8 cellular contexts compared by ENCODE assay signal in genomic region chr12:84911331-84912190, GRCh38. TPM values are rescaled to one million over a fixed set of nuclear protein-coding genes. Genes with fewer than 3 reads are reported as not detected.
DNase-seq lines count a peak whose midpoint lies in the region; ATAC-seq, FAIRE-seq and TF ChIP-seq lines count a peak whose summit lies in the region.

No MANE protein-coding gene starts in this region.

- H3K9me3 ChIP-seq in GM23248 (ENCODE audit: low read depth) (no peaks in the 10 kb centered on the region), GM12878 (replicated peaks; ENCODE audit: control insufficient read depth, insufficient read depth, low read length) (no peaks in the 10 kb centered on the region; the same call in 2 of the 3 replicates)

- DNase-seq in ACHN (peak; percentile 95), GM23248 (peak; percentile 93), NCI-H526 treated with DMSO at 0.1 percent for 48 hours (lab: John Stamatoyannopoulos, UW) (peak; percentile 73), GM12878 (ENCODE audit: low read depth, low spot score) (no peak), hippocampal formation (lab: John Stamatoyannopoulos, UW) (peak; percentile 66 to 71), renal cortical epithelial cell (ENCODE audit: low read depth) (peak; percentile 24), NCI-H2029 treated with DMSO at 0.1 percent for 48 hours (lab: John Stamatoyannopoulos, UW) (no peak)

- H3K9me2 ChIP-seq in GM23248 (ENCODE audit: insufficient read depth) = no peaks in the 10 kb centered on the region

- TF ChIP-seq EP300 in GM12878 (IDR thresholded peaks at IDR 0.05; ENCODE audit: borderline replicate concordance in 1 of 2, control insufficient read depth in 1 of 2, low read depth in 2 of 2, low read length in 2 of 2) = no peak

- in situ Hi-C loops in ACHN (cut with HindIII; ENCODE audit: low pct_ligation_motif_present, low pct_unique_long_range_greater_than_20kb, low sequenced_read_pairs) = no loop called here
- in situ Hi-C loops in GM23248 (cut with MboI) = no loop called here
- in situ Hi-C loops in GM12878 (cut with MboI) = no loop called here

- no peak for TF ChIP-seq RAD21 in GM12878 (IDR thresholded peaks at IDR 0.05; ENCODE audit: insufficient read depth, low read depth, low read length)

- peak overlapping the region; percentile 80 for H3K9ac ChIP-seq in GM23248
- no peak overlapping the region for H3K9ac ChIP-seq in GM12878 (ENCODE audit: control insufficient read depth, insufficient read depth, low read length)

- H3K79me2 ChIP-seq in GM23248 (ENCODE audit: insufficient read depth) (peaks cover 5% of the 10 kb centered on the region; the same call in 1 of the 2 replicates), GM12878 (ENCODE audit: control insufficient read depth, insufficient read depth, low read length) (no peaks in the 10 kb centered on the region)

- TF ChIP-seq POLR2A in GM12878 (IDR thresholded peaks at IDR 0.05; ENCODE audit: low read depth, low read length) = no peak

- no peaks in the 10 kb centered on the region; the same call in none of the 2 replicates for H3F3A ChIP-seq in GM23248 (ENCODE audit: insufficient read depth)

- CTCF ChIA-PET in GM12878 (lab: Yijun Ruan, JAX) = no interaction called here

- H2AFZ ChIP-seq in GM23248 = peak overlapping the region; percentile 99
- H2AFZ ChIP-seq in GM12878 (ENCODE audit: control insufficient read depth, low read depth, low read length) = peak overlapping the region; percentile 12; the same call in 1 of the 2 replicates

- no peaks in the 10 kb centered on the region for H3K36me3 ChIP-seq in GM23248 (ENCODE audit: low read depth)
- H3K36me3 ChIP-seq in GM12878 (ENCODE audit: control insufficient read depth in 2 of 2, insufficient read depth in 2 of 2, low read length in 1 of 2) = no peaks in the 10 kb centered on the region

- TF ChIP-seq CTCF in GM12878 (IDR thresholded peaks at IDR 0.05 in 2 of 3, conservative IDR thresholded peaks at IDR 0.05 in 1 of 3; ENCODE audit: control insufficient read depth in 2 of 3, extremely low read depth in 1 of 3, insufficient read depth in 1 of 3, low read depth in 3 of 3, low read length in 3 of 3) = no peak

- no peak for FAIRE-seq in GM12878 (lab: Jason Lieb, UNC)

- H3K4me3 ChIP-seq in GM23248 = peak overlapping the region; percentile 92
- H3K4me3 ChIP-seq in GM12878 = no peak overlapping the region

- H3K27me3 ChIP-seq in GM23248 (replicated peaks; ENCODE audit: insufficient read depth) (no peaks in the 10 kb centered on the region), GM12878 (replicated peaks in 1 of 2; ENCODE audit: control insufficient read depth in 2 of 2, insufficient read depth in 2 of 2, low read length in 1 of 2) (peaks cover 8 to 13% of the 10 kb centered on the region in 2 experiments)

- H3K4me1 ChIP-seq in GM23248 (ENCODE audit: insufficient read depth) = no peaks in the 10 kb centered on the region
- no peaks in the 10 kb centered on the region for H3K4me1 ChIP-seq in GM12878 (ENCODE audit: control insufficient read depth, insufficient read depth, low read length)

- no TSS peak for BruUV-seq in GM12878 (replicated peaks; lab: Mats Ljungman, UMichigan)

- SMC1A ChIA-PET in GM12878 (lab: Charles Lee; ENCODE audit: uncharacterized antibody, unreplicated experiment) = no interaction called here

- POLR2A ChIA-PET in GM12878 (lab: Charles Lee) = interaction anchor here (0.6 kb wide), 1 partner anchor 88 kb away, joined by 4 read pairs; no protein-coding TSS in a partner anchor

- ATAC-seq in GM12878 (peak; percentile 34), GM21381 (IDR thresholded peaks at IDR 0.05; ENCODE audit: unreplicated experiment) (no peak)

- WGBS in GM23248 (ENCODE audit: low coverage in 1 of 2, low lambda C conversion rate in 2 of 2, missing lambda C conversion rate in 2 of 2), 2 experiments = 3% methylated on average over 46 of the region's 46 CpGs
- 11% methylated on average over 46 of the region's 46 CpGs for WGBS in GM12878 (ENCODE audit: insufficient coverage, insufficient replicate concordance, low lambda C conversion rate, missing lambda C conversion rate)

- H4K20me1 ChIP-seq in GM23248 (ENCODE audit: insufficient read depth) = no peaks in the 10 kb centered on the region
- no peaks in the 10 kb centered on the region for H4K20me1 ChIP-seq in GM12878 (ENCODE audit: control insufficient read depth, insufficient read depth)

- intact Hi-C loops in GM12878 (cut with micrococcal nuclease; ENCODE audit: unreplicated experiment) = no loop called here

- H3K27ac ChIP-seq in GM23248 (peak overlapping the region; percentile 63), GM12878 (ENCODE audit: control insufficient read depth, insufficient read depth) (no peak overlapping the region)

- RAD21 ChIA-PET in GM12878 (lab: Charles Lee; ENCODE audit: unreplicated experiment) = no interaction called here

- H3K4me2 ChIP-seq in GM23248 (ENCODE audit: unreplicated experiment) = peak overlapping the region; percentile 98
- peak overlapping the region; percentile 17; the same call in 1 of the 2 replicates for H3K4me2 ChIP-seq in GM12878 (ENCODE audit: control insufficient read depth, insufficient read depth)

TF ChIP-seq in GM12878, 131 proteins besides CTCF, POLR2A, EP300 and RAD21 (continues in another document):
- TF ChIP-seq NBN (IDR thresholded peaks at IDR 0.05) (no peak), ZNF592 (IDR thresholded peaks at IDR 0.05) (no peak), JUND (IDR thresholded peaks at IDR 0.05; ENCODE audit: low read depth, low read length) (no peak)

RNA-seq across cellular contexts. Expression of gene SLC6A15, which starts 1.0 kb away (rescaled TPM):
- total RNA-seq in GM23248 (2014; rRNA removed; shearing (Covaris generic)) = 2.6 and 3.2 TPM in 2 replicates
- 2.0 and 3.4 TPM in 2 replicates for polyA plus RNA-seq in GM23248 (2016; fragmentation: Nextera tagmentation; extraction: Ambion mirVana)
- total RNA-seq in GM12878 (2013; cell fraction: nucleolus; rRNA removed) = not detected in 2 replicates
- total RNA-seq in GM12878 (2014; rRNA removed) = not detected in 2 replicates
- total RNA-seq in GM12878 (2014; rRNA removed; fragmentation: Illumina TruSeq; extraction: Trizol) = not detected in 2 replicates
- not detected in 2 replicates for total RNA-seq in GM12878 (2021)
- not detected for polyA plus RNA-seq in GM12878 (2011; ENCODE audit: low read depth)
- not detected in 2 replicates for polyA plus RNA-seq in GM12878 (2011; rRNA removed)
- not detected in 2 replicates for polyA plus RNA-seq in GM12878 (2011; cell fraction: cytosol; rRNA removed)
- not detected in 2 replicates for polyA plus RNA-seq in GM12878 (2011; cell fraction: nucleus; rRNA removed)
- polyA plus RNA-seq in GM12878 (2012) = not detected in 2 replicates
- polyA plus RNA-seq in GM12878 (2014; fragmentation: Illumina TruSeq; extraction: Trizol) = not detected in 2 replicates
- polyA plus RNA-seq in GM12878 (2014; fragmentation: Nextera tagmentation; extraction: Ambion mirVana) = not detected
- polyA plus RNA-seq in GM12878 (2014; rRNA removed) = not detected in 2 replicates
- polyA plus RNA-seq in GM12878 (2016; fragmentation: Nextera tagmentation; extraction: Ambion mirVana) = under 1 TPM in 1 of 2 experiments, not detected in 1; 0.04 TPM
- not detected in 2 replicates for polyA minus RNA-seq in GM12878 (2011; rRNA and poly(A)+ RNA removed)
- not detected in 2 replicates for polyA minus RNA-seq in GM12878 (2011; cell fraction: cytosol; rRNA and poly(A)+ RNA removed)
- polyA minus RNA-seq in GM12878 (2011; cell fraction: nucleus; rRNA and poly(A)+ RNA removed) = not detected in 2 replicates
- 0.30 and 2.8 TPM in 2 replicates for total RNA-seq in renal cortical epithelial cell

Comparison
In these comparisons a context has a peak if more than half of its experiments do, and no peak if none do; other contexts are left out.
1. DNase-seq: peak in ACHN (single experiment), GM23248 (single experiment), NCI-H526 treated with DMSO at 0.1 percent for 48 hours (single experiment), hippocampal formation (2 of 2) and renal cortical epithelial cell (single experiment); none in GM12878 (single experiment) and NCI-H2029 treated with DMSO at 0.1 percent for 48 hours (single experiment).